ENCODE assay signal across 19 cellular contexts in the genomic region with DNA sequence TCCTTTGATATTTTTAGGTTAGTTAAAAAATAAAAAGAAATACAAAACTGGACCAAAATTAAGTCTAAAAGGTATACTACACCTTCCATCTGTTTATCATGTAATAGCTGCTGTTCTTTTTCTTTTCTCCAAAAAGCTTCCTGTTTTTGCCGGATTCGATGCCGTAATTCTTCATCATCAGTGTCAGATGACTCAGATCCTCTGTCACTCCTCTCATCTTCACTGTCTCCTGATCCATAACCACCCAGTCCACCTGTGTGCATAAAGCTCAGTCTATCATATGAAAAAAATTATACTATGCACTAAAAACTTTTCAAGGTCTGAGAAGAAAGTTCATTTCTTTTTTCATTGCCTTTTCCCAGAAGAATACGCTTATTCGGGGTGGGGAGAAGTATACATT. TPM values are rescaled to one million over a fixed set of nuclear protein-coding genes. Genes with fewer than 3 reads are reported as not detected.
"Had no signal": no experiment of that assay in that cellular context is flagged by ENCODE, and none has a peak within 500 bp of the region (broad histone marks: within the 10 kb centered on the region; RNA-seq: fewer than 3 reads in every experiment).

No MANE protein-coding gene starts in this region.

- H3K27ac Mint-ChIP-seq: activated CD8-positive, alpha-beta memory T cell treated with anti-CD3 and anti-CD28 coated beads, Interleukin-2, amount 10 ng/mL, durations not matched to agents 7 days and 5 days; activated T-helper 2 cell treated with anti-CD3 and anti-CD28 coated beads, Interferon-gamma antibody, Interleukin-2, Interleukin-4, amounts not matched to agents 10 μg/mL and 5 μg/mL and 100 μg/mL, durations not matched to agents 14 hours and 24 hours and 36 hours; progenitor cell of endocrine pancreas had no signal

- H3K4me3 Mint-ChIP-seq: activated CD8-positive, alpha-beta memory T cell treated with anti-CD3 and anti-CD28 coated beads, Interleukin-2, amount 10 ng/mL, durations not matched to agents 7 days and 5 days; central memory CD8-positive, alpha-beta T cell had no signal

- H3K4me1 Mint-ChIP-seq: central memory CD8-positive, alpha-beta T cell had no signal

- H3K9me3 ChIP-seq: colonic mucosa, heart right ventricle, left lung, stomach had no signal

- H3K27me3 ChIP-seq: colonic mucosa, heart right ventricle, left lung, stomach had no signal

- DNase-seq: activated CD4-positive, alpha-beta T cell treated with anti-CD3 and anti-CD28 coated beads for 1 hour; activated CD4-positive, alpha-beta T cell treated with anti-CD3 and anti-CD28 coated beads, Interleukin-2, amount 50 U/mL, for 48 hours; activated CD8-positive, alpha-beta memory T cell treated with anti-CD3 and anti-CD28 coated beads, Interleukin-2, amount 10 ng/mL, durations not matched to agents 7 days and 5 days; activated naive CD4-positive, alpha-beta T cell treated with Interleukin-2 at 50 U/mL for 16 hours; activated T-cell treated with anti-CD3 and anti-CD28 coated beads, Interleukin-2, amount 50 U/mL, for 1 hour; aorta; colonic mucosa; heart right ventricle; left lung; mammary epithelial cell; stimulated activated CD4-positive, alpha-beta T cell treated with anti-CD3 and anti-CD28 coated beads, Interleukin-2, amount 100 ng/mL, for 48 hours; stomach; T1000; trophoblast cell; WERI-Rb-1 had no signal

- H3K4me3 ChIP-seq: colonic mucosa, heart right ventricle, left lung, stomach had no signal

- H3K27me3 Mint-ChIP-seq: activated CD8-positive, alpha-beta memory T cell treated with anti-CD3 and anti-CD28 coated beads, Interleukin-2, amount 10 ng/mL, durations not matched to agents 7 days and 5 days; central memory CD8-positive, alpha-beta T cell; progenitor cell of endocrine pancreas had no signal

- ATAC-seq: activated CD8-positive, alpha-beta memory T cell treated with anti-CD3 and anti-CD28 coated beads, Interleukin-2, amount 10 ng/mL, durations not matched to agents 7 days and 5 days; heart right ventricle; left lung had no signal

- H3K27ac ChIP-seq: colonic mucosa, heart right ventricle, left lung, stomach, WERI-Rb-1 had no signal

- H3K4me1 ChIP-seq: colonic mucosa, left lung, stomach had no signal

- H3K9me3 Mint-ChIP-seq: activated T-helper 2 cell treated with anti-CD3 and anti-CD28 coated beads, Interferon-gamma antibody, Interleukin-2, Interleukin-4, amounts not matched to agents 10 μg/mL and 5 μg/mL and 100 μg/mL, durations not matched to agents 14 hours and 24 hours and 36 hours; central memory CD8-positive, alpha-beta T cell had no signal

RNA-seq across cellular contexts. Expression of a gene that starts 53.0 kb away (rescaled TPM):
- total RNA-seq: activated T-helper 2 cell treated with anti-CD3 and anti-CD28 coated beads, Interferon-gamma antibody, Interleukin-2, Interleukin-4, amounts not matched to agents 10 μg/mL and 5 μg/mL and 100 μg/mL, durations not matched to agents 14 hours and 24 hours and 36 hours; mononuclear cell had no signal
